In genomic region chr2:148613231-148614023, GRCh38 we compare ENCODE assay signal across 12 cellular contexts. TPM values are rescaled to one million over a fixed set of nuclear protein-coding genes. Genes with fewer than 3 reads are reported as not detected.
DNase-seq lines count a peak whose midpoint lies in the region; FAIRE-seq and TF ChIP-seq lines count a peak whose summit lies in the region.
"Had no signal": no experiment of that assay in that cellular context is flagged by ENCODE, and none has a peak within 500 bp of the region (broad histone marks: within the 10 kb centered on the region; RNA-seq: fewer than 3 reads in every experiment).

No MANE protein-coding gene starts in this region.

- no peak overlapping the region for H2BK120ac ChIP-seq in mesenchymal stem cell (ENCODE audit: low read depth, low read length)

- H3K14ac ChIP-seq in mesenchymal stem cell (ENCODE audit: low read length in 2 of 2) = no peak overlapping the region

- peak overlapping the region in 7 of 11 experiments; percentile 37 to 83 (median 72); a peak in 12 of 22 replicates for H3K4me2 ChIP-seq in BLaER1 treated with 17β-estradiol and CSF1 and Interleukin-3, amounts not matched to agents 10 nM and 100 nM
- H3K4me2 ChIP-seq in mesenchymal stem cell (ENCODE audit: low read length, poor library complexity, severe bottlenecking) = no peak overlapping the region

- peak overlapping the region in 9 of 11 experiments; percentile 52 to 85 (median 74); a peak in 18 of 22 replicates for H3K27ac ChIP-seq in BLaER1 treated with 17β-estradiol and CSF1 and Interleukin-3, amounts not matched to agents 10 nM and 100 nM
- H3K27ac ChIP-seq in SJCRH30 = peak overlapping the region; percentile 79
- no peak overlapping the region for H3K27ac ChIP-seq in mesenchymal stem cell (ENCODE audit: low read length, poor library complexity, severe bottlenecking)

- H3K18ac ChIP-seq in mesenchymal stem cell (ENCODE audit: low read depth in 1 of 2, low read length in 2 of 2) = no peak overlapping the region

- no peak overlapping the region for H4K8ac ChIP-seq in mesenchymal stem cell (ENCODE audit: low read length)

- H3K9me3 ChIP-seq in BLaER1 treated with 17β-estradiol and CSF1 and Interleukin-3, amounts not matched to agents 10 nM and 100 nM (replicated peaks in 1 of 11) = no peaks in the 10 kb centered on the region
- no peaks in the 10 kb centered on the region for H3K9me3 ChIP-seq in SJCRH30 (replicated peaks)
- no peaks in the 10 kb centered on the region for H3K9me3 ChIP-seq in mesenchymal stem cell (ENCODE audit: control insufficient read depth, low read length)
- H3K9me3 ChIP-seq: ascending aorta, pancreas had no signal

- no peaks in the 10 kb centered on the region for H3K36me3 ChIP-seq in BLaER1 treated with 17β-estradiol and CSF1 and Interleukin-3, amounts not matched to agents 10 nM and 100 nM
- no peaks in the 10 kb centered on the region for H3K36me3 ChIP-seq in SJCRH30
- H3K36me3 ChIP-seq in mesenchymal stem cell (ENCODE audit: control insufficient read depth in 1 of 2, insufficient read depth in 2 of 2, low read depth in 1 of 2, low read length in 2 of 2) = no peaks in the 10 kb centered on the region
- H3K36me3 ChIP-seq: ascending aorta, pancreas had no signal

- H4K91ac ChIP-seq in mesenchymal stem cell (ENCODE audit: low read length) = no peak overlapping the region

- 0 out of 22 replicates have a peak overlapping the region, but pooled peaks of 1 of the 11 experiments have one; percentile 67 for H3K9ac ChIP-seq in BLaER1 treated with 17β-estradiol and CSF1 and Interleukin-3, amounts not matched to agents 10 nM and 100 nM
- no peak overlapping the region for H3K9ac ChIP-seq in mesenchymal stem cell (ENCODE audit: low read length)

- no peak overlapping the region for H3K23ac ChIP-seq in mesenchymal stem cell (ENCODE audit: low read length in 2 of 2)

- no peaks in the 10 kb centered on the region for H3K79me1 ChIP-seq in mesenchymal stem cell (replicated peaks; ENCODE audit: low read length, poor library complexity, severe bottlenecking)

- no peak overlapping the region for H2BK5ac ChIP-seq in mesenchymal stem cell (ENCODE audit: low read depth, low read length, poor library complexity, severe bottlenecking)

- no peak overlapping the region for H3K4me3 ChIP-seq in BLaER1 treated with 17β-estradiol and CSF1 and Interleukin-3, amounts not matched to agents 10 nM and 100 nM
- H3K4me3 ChIP-seq in SJCRH30 (no peak overlapping the region), mesenchymal stem cell (ENCODE audit: insufficient read depth in 1 of 2, low read depth in 1 of 2, low read length in 2 of 2) (no peak overlapping the region)
- H3K4me3 ChIP-seq: pancreas had no signal

- H3K4ac ChIP-seq in mesenchymal stem cell (ENCODE audit: low read depth in 1 of 2, low read length in 2 of 2) = no peak overlapping the region

- FAIRE-seq in GM12892 (lab: Jason Lieb, UNC) (peak; percentile 78), HTR-8/SVneo (lab: Jason Lieb, UNC) (no peak)
- FAIRE-seq: endothelial cell of umbilical vein, pancreas had no signal

- no peak for DNase-seq in GM12892 (ENCODE audit: insufficient read length)
- DNase-seq in SJCRH30 = peak in 1 of 2 experiments; percentile 21
- peak; percentile 44 for DNase-seq in mesenchymal stem cell
- no peak for DNase-seq in activated CD4-positive, CD25-positive, alpha-beta regulatory T cell treated with anti-CD3 and anti-CD28 coated beads, Interleukin-2, amount 50 U/mL, for 72 hours
- no peak for DNase-seq in HTR-8/SVneo (ENCODE audit: insufficient read length, low spot score)
- DNase-seq in effector CD4-positive, alpha-beta T cell = no peak
- no peak for DNase-seq in NCI-H128 (lab: John Stamatoyannopoulos, UW; ENCODE audit: unreplicated experiment)
- DNase-seq: pancreas; stimulated activated CD4-positive, alpha-beta T cell treated with anti-CD3 and anti-CD28 coated beads, Interleukin-4, amount 100 ng/mL, for 24 hours had no signal

- H2AK5ac ChIP-seq in mesenchymal stem cell (ENCODE audit: low read length, severe bottlenecking) = no peak overlapping the region

- H3K4me1 ChIP-seq in BLaER1 treated with 17β-estradiol and CSF1 and Interleukin-3, amounts not matched to agents 10 nM and 100 nM = peaks cover 12 to 35% (median 22%) of the 10 kb centered on the region in 10 experiments; a peak in 17 of 20 replicates
- peaks cover 40% of the 10 kb centered on the region for H3K4me1 ChIP-seq in SJCRH30
- peaks cover 10% of the 10 kb centered on the region for H3K4me1 ChIP-seq in mesenchymal stem cell (ENCODE audit: control insufficient read depth, insufficient read depth, low read depth, low read length)
- H3K4me1 ChIP-seq: pancreas had no signal

- H2AFZ ChIP-seq in mesenchymal stem cell (ENCODE audit: low read depth, low read length) = no peak overlapping the region

- no peak for TF ChIP-seq POLR2A in GM12892 (IDR thresholded peaks at IDR 0.05; ENCODE audit: low read depth, low read length)

- no peaks in the 10 kb centered on the region for H4K20me1 ChIP-seq in BLaER1 treated with 17β-estradiol and CSF1 and Interleukin-3, amounts not matched to agents 10 nM and 100 nM

- 95% methylated on average over 7 of the region's 7 CpGs for WGBS in mesenchymal stem cell

- peak overlapping the region in 1 of 2 experiments; percentile 71 for H2BK12ac ChIP-seq in mesenchymal stem cell (ENCODE audit: low read length in 2 of 2)

- H2BK15ac ChIP-seq in mesenchymal stem cell (ENCODE audit: low read depth, poor library complexity, severe bottlenecking) = no peak overlapping the region

- no peaks in the 10 kb centered on the region for H3K27me3 ChIP-seq in BLaER1 treated with 17β-estradiol and CSF1 and Interleukin-3, amounts not matched to agents 10 nM and 100 nM
- H3K27me3 ChIP-seq in SJCRH30 = no peaks in the 10 kb centered on the region
- H3K27me3 ChIP-seq in mesenchymal stem cell (ENCODE audit: control insufficient read depth in 1 of 2, insufficient read depth in 1 of 2, low read length in 2 of 2) = no peaks in the 10 kb centered on the region
- H3K27me3 ChIP-seq: ascending aorta, pancreas had no signal

RNA-seq across cellular contexts. Expression of gene EPC2, which starts 31.1 kb away (rescaled TPM):
- 8.1 TPM for polyA plus RNA-seq in GM12892 (2012; ENCODE audit: missing spikeins)
- total RNA-seq in SJCRH30 (2014; rRNA removed; shearing (Covaris generic)) = 29.8 and 33.1 TPM in 2 replicates
- 16.0 TPM for polyA plus RNA-seq in mesenchymal stem cell (2013, experiment 1 of 2)
- 15.8 TPM for polyA plus RNA-seq in mesenchymal stem cell (2013, experiment 2 of 2)
